Comparison of ENCODE assay signal across 31 cellular contexts in genomic region chr5:146640285-146640896, GRCh38.
DNase-seq lines count a peak whose midpoint lies in the region; ATAC-seq and TF ChIP-seq lines count a peak whose summit lies in the region.
"Had no signal": no experiment of that assay in that cellular context is flagged by ENCODE, and none has a peak within 500 bp of the region (broad histone marks: within the 10 kb centered on the region; RNA-seq: fewer than 3 reads in every experiment).

No MANE protein-coding gene starts in this region.

- H3K79me2 ChIP-seq in GM23338 (replicated peaks; ENCODE audit: insufficient read depth) (no peaks in the 10 kb centered on the region), Karpas-422 (ENCODE audit: low read length) (no peaks in the 10 kb centered on the region)

- peak; percentile 46 for ATAC-seq in GM23338
- no peak for ATAC-seq in psoas muscle
- ATAC-seq: activated naive CD4-positive, alpha-beta T cell treated with anti-CD3 and anti-CD28 coated beads, Interleukin-2, amount 50 U/mL, for 72 hours; HCT116; naive thymus-derived CD4-positive, alpha-beta T cell had no signal

- H3K4me2 ChIP-seq in GM23338 = no peak overlapping the region
- H3K4me2 ChIP-seq in Karpas-422 (ENCODE audit: low read depth, low read length, poor library complexity, severe bottlenecking) = no peak overlapping the region

- intact Hi-C loops in psoas muscle (cut with DNase I) = no loop called here

- H3K4me3 ChIP-seq in GM23338 = no peak overlapping the region
- H3K4me3 ChIP-seq in fibroblast of villous mesenchyme (ENCODE audit: low read depth, low read length) = no peak overlapping the region
- no peak overlapping the region for H3K4me3 ChIP-seq in Peyer's patch
- no peak overlapping the region for H3K4me3 ChIP-seq in psoas muscle
- no peak overlapping the region for H3K4me3 ChIP-seq in Karpas-422 (ENCODE audit: low read length)
- H3K4me3 ChIP-seq: coronary artery, prostate gland, tibial nerve had no signal

- H3K27ac Mint-ChIP-seq in GM23338 = no peak overlapping the region
- H3K27ac Mint-ChIP-seq: activated naive CD4-positive, alpha-beta T cell treated with anti-CD3 and anti-CD28 coated beads, Interleukin-2, amount 50 U/mL, for 72 hours; CD14-positive monocyte; mesothelial cell of epicardium; naive thymus-derived CD4-positive, alpha-beta T cell had no signal

- peaks cover 15% of the 10 kb centered on the region; the same call in 2 of the 3 replicates for H3K4me1 Mint-ChIP-seq in GM23338
- H3K4me1 Mint-ChIP-seq: CD14-positive monocyte; mesothelial cell of epicardium; naive thymus-derived CD4-positive, alpha-beta T cell had no signal

- H3K27me3 ChIP-seq in GM23338 (ENCODE audit: insufficient read depth) = no peaks in the 10 kb centered on the region
- H3K27me3 ChIP-seq in Peyer's patch = no peaks in the 10 kb centered on the region
- peaks cover 0 to 5% (median 0%) of the 10 kb centered on the region in 3 donors for H3K27me3 ChIP-seq in psoas muscle (ENCODE audit: insufficient read depth in 3 of 3, low read length in 2 of 3)
- no peaks in the 10 kb centered on the region for H3K27me3 ChIP-seq in Karpas-422 (ENCODE audit: low read length)
- H3K27me3 ChIP-seq: tibial nerve had no signal

- H3K9ac ChIP-seq in Karpas-422 (ENCODE audit: low read length) = no peak overlapping the region

- H3K36me3 Mint-ChIP-seq in GM23338 (ENCODE audit: low read depth) = peaks cover 4% of the 10 kb centered on the region; the same call in 1 of the 3 replicates
- H3K36me3 Mint-ChIP-seq: activated naive CD4-positive, alpha-beta T cell treated with anti-CD3 and anti-CD28 coated beads, Interleukin-2, amount 50 U/mL, for 72 hours; CD14-positive monocyte; mesothelial cell of epicardium; naive thymus-derived CD4-positive, alpha-beta T cell had no signal

- TF ChIP-seq CTCF in GM23338 (conservative IDR thresholded peaks at IDR 0.05; ENCODE audit: low read depth in 2 of 2) (no peak), fibroblast of villous mesenchyme (IDR thresholded peaks at IDR 0.05; ENCODE audit: insufficient read depth, low read depth, low read length) (no peak), Peyer's patch (IDR thresholded peaks at IDR 0.05) (no peak), psoas muscle (IDR thresholded peaks at IDR 0.05) (no peak)

- H3K9me3 ChIP-seq in Peyer's patch (no peaks in the 10 kb centered on the region), psoas muscle (no peaks in the 10 kb centered on the region), Karpas-422 (ENCODE audit: low read length) (no peaks in the 10 kb centered on the region)
- H3K9me3 ChIP-seq: prostate gland, tibial nerve had no signal

- no peaks in the 10 kb centered on the region for H3K36me3 ChIP-seq in GM23338 (ENCODE audit: insufficient read depth)
- H3K36me3 ChIP-seq in Peyer's patch = no peaks in the 10 kb centered on the region
- H3K36me3 ChIP-seq in psoas muscle (ENCODE audit: insufficient read depth in 1 of 2, low read depth in 1 of 2) = no peaks in the 10 kb centered on the region
- no peaks in the 10 kb centered on the region for H3K36me3 ChIP-seq in Karpas-422 (ENCODE audit: insufficient read depth, low read length)
- H3K36me3 ChIP-seq: prostate gland, tibial nerve had no signal

- DNase-seq in GM23338 (ENCODE audit: low spot score) = no peak
- peak; percentile 15 to 43 for DNase-seq in SHP77 (lab: John Stamatoyannopoulos, UW)
- peak; percentile 1 for DNase-seq in fibroblast of villous mesenchyme (ENCODE audit: low read depth)
- peak; percentile 45 for DNase-seq in occipital lobe (lab: John Stamatoyannopoulos, UW)
- no peak for DNase-seq in Peyer's patch
- no peak for DNase-seq in psoas muscle
- DNase-seq in Karpas-422 = no peak
- DNase-seq: activated CD4-positive, alpha-beta T cell treated with anti-CD3 and anti-CD28 coated beads, Interleukin-2, amount 50 U/mL, for 1 hour; activated CD4-positive, CD25-positive, alpha-beta regulatory T cell; activated effector memory CD4-positive, alpha-beta T cell treated with Interleukin-2 at 50 U/mL for 16 hours; activated T-cell treated with anti-CD3 and anti-CD28 coated beads, Interleukin-2, amount 50 U/mL, for 1 hour; Calu3; DND-41; effector memory CD4-positive, alpha-beta T cell; GF-D8; IMR-90; islet precursor cell; naive thymus-derived CD4-positive, alpha-beta T cell; NCI-H1930; NCI-H345; nucleus accumbens; stimulated activated CD4-positive, alpha-beta T cell treated with anti-CD3 and anti-CD28 coated beads, Interleukin-4, amount 100 ng/mL, for 1 hour; T-helper 1 cell had no signal

- H3K4me3 Mint-ChIP-seq in GM23338 = no peak overlapping the region
- H3K4me3 Mint-ChIP-seq: CD14-positive monocyte; mesothelial cell of epicardium; naive thymus-derived CD4-positive, alpha-beta T cell had no signal

- 44 to 46% (median 45%) methylated on average over 7 of the region's 7 CpGs for WGBS in psoas muscle, 3 donors

- H3F3A ChIP-seq in GM23338 (replicated peaks; ENCODE audit: low read depth) = no peaks in the 10 kb centered on the region

- no peaks in the 10 kb centered on the region for H3K9me3 Mint-ChIP-seq in GM23338
- H3K9me3 Mint-ChIP-seq: activated naive CD4-positive, alpha-beta T cell treated with anti-CD3 and anti-CD28 coated beads, Interleukin-2, amount 50 U/mL, for 72 hours; CD14-positive monocyte; mesothelial cell of epicardium; naive thymus-derived CD4-positive, alpha-beta T cell had no signal

- TF ChIP-seq POLR2A in Peyer's patch (IDR thresholded peaks at IDR 0.05) = no peak

- H3K27me3 Mint-ChIP-seq in GM23338 (ENCODE audit: insufficient read depth, low read depth, poor library complexity) = peaks cover 3% of the 10 kb centered on the region

- H3K4me1 ChIP-seq in GM23338 (ENCODE audit: insufficient read depth) (no peaks in the 10 kb centered on the region), Peyer's patch (no peaks in the 10 kb centered on the region), psoas muscle (no peaks in the 10 kb centered on the region), Karpas-422 (ENCODE audit: low read length) (no peaks in the 10 kb centered on the region)
- H3K4me1 ChIP-seq: prostate gland, tibial nerve had no signal

- H2AFZ ChIP-seq in GM23338 (no peak overlapping the region), Karpas-422 (ENCODE audit: low read length) (no peak overlapping the region)

- no peaks in the 10 kb centered on the region for H4K20me1 ChIP-seq in GM23338 (replicated peaks; ENCODE audit: insufficient read depth)
- H4K20me1 ChIP-seq in Karpas-422 (ENCODE audit: insufficient read depth, low read depth, low read length) = no peaks in the 10 kb centered on the region

- H3K9me2 ChIP-seq in GM23338 (ENCODE audit: insufficient read depth) = no peaks in the 10 kb centered on the region; the same call in 1 of the 2 replicates
- no peaks in the 10 kb centered on the region for H3K9me2 ChIP-seq in Karpas-422 (replicated peaks; ENCODE audit: insufficient read depth, low read length)

- no peak overlapping the region for H3K27ac ChIP-seq in GM23338 (ENCODE audit: low read depth)
- no peak overlapping the region for H3K27ac ChIP-seq in Peyer's patch
- no peak overlapping the region for H3K27ac ChIP-seq in psoas muscle
- H3K27ac ChIP-seq in Karpas-422 (ENCODE audit: low read length) = no peak overlapping the region
- H3K27ac ChIP-seq: coronary artery, prostate gland, RWPE1 had no signal

TF ChIP-seq in GM23338, 12 proteins besides CTCF, POLR2A, EP300 and RAD21 (continues in another document):
- TF ChIP-seq EZH2phosphoT487 (IDR thresholded peaks at IDR 0.05; ENCODE audit: unreplicated experiment) (no peak), STAT1 (IDR thresholded peaks at IDR 0.05; ENCODE audit: unreplicated experiment) (no peak), POLR2AphosphoS5 (IDR thresholded peaks at IDR 0.05; ENCODE audit: low read depth) (no peak), ZNF114 (CRISPR knock-in tag; IDR thresholded peaks at IDR 0.05) (no peak), REST (IDR thresholded peaks at IDR 0.05; ENCODE audit: unreplicated experiment) (no peak), JUNB (IDR thresholded peaks at IDR 0.05; ENCODE audit: unreplicated experiment) (no peak), NANOG (IDR thresholded peaks at IDR 0.05; ENCODE audit: borderline replicate concordance) (no peak), EZH2 (IDR thresholded peaks at IDR 0.05; ENCODE audit: low read depth, unreplicated experiment) (no peak)

Comparison
In these comparisons a context has a peak if more than half of its experiments do, and no peak if none do; other contexts are left out.
1. DNase-seq: peak in SHP77 (2 of 2), fibroblast of villous mesenchyme (single experiment) and occipital lobe (single experiment); none in GM23338 (single experiment), Peyer's patch (0 of 3), psoas muscle (0 of 2) and Karpas-422 (single experiment).